In genomic region chr11:62664405-62665074, GRCh38 we compare ENCODE assay signal across 1 cellular context.
TF ChIP-seq lines count a peak whose summit lies in the region.

No MANE protein-coding gene starts in this region.

TF ChIP-seq in endothelial cell of umbilical vein, 7 proteins besides CTCF, POLR2A, EP300 and RAD21:
- TF ChIP-seq, protein P1, sequence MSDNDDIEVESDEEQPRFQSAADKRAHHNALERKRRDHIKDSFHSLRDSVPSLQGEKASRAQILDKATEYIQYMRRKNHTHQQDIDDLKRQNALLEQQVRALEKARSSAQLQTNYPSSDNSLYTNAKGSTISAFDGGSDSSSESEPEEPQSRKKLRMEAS (IDR thresholded peaks at IDR 0.05; ENCODE audit: insufficient read depth, insufficient read length), result no peak
- TF ChIP-seq POLR2AphosphoS5 (IDR thresholded peaks at IDR 0.05; ENCODE audit: insufficient read depth, low read depth, low read length), result no peak
